Comparison of ENCODE assay signal across 21 cellular contexts in genomic region chr14:31941487-31941886, GRCh38.
"Had no signal": no experiment of that assay in that cellular context is flagged by ENCODE, and none has a peak within 500 bp of the region (broad histone marks: within the 10 kb centered on the region; RNA-seq: fewer than 3 reads in every experiment).

No MANE protein-coding gene starts in this region.

- H3K27ac Mint-ChIP-seq: activated CD4-positive, alpha-beta T cell treated with anti-CD3 and anti-CD28 coated beads for 36 hours; activated CD8-positive, alpha-beta T cell treated with anti-CD3 and anti-CD28 coated beads for 36 hours; activated naive CD4-positive, alpha-beta T cell treated with anti-CD3 and anti-CD28 coated beads, Interleukin-2, amount 10 ng/mL, durations not matched to agents 7 days and 5 days; activated naive CD8-positive, alpha-beta T cell treated with anti-CD3 and anti-CD28 coated beads for 36 hours; activated T-cell treated with anti-CD3 and anti-CD28 coated beads, Interleukin-2, amount 50 U/mL, for 72 hours; activated T-helper 2 cell treated with anti-CD3 and anti-CD28 coated beads, Interferon-gamma antibody, Interleukin-2, Interleukin-4, amounts not matched to agents 10 μg/mL and 5 μg/mL and 100 μg/mL, durations not matched to agents 14 hours and 24 hours and 36 hours; T-cell had no signal

- H3K4me3 Mint-ChIP-seq: activated CD4-positive, alpha-beta T cell treated with anti-CD3 and anti-CD28 coated beads for 36 hours; activated CD8-positive, alpha-beta T cell treated with anti-CD3 and anti-CD28 coated beads for 36 hours; activated naive CD4-positive, alpha-beta T cell treated with anti-CD3 and anti-CD28 coated beads, Interleukin-2, amount 10 ng/mL, durations not matched to agents 7 days and 5 days; activated naive CD8-positive, alpha-beta T cell treated with anti-CD3 and anti-CD28 coated beads for 36 hours; activated T-cell treated with anti-CD3 and anti-CD28 coated beads, Interleukin-2, amount 50 U/mL, for 72 hours; T-cell had no signal

- ATAC-seq: activated CD4-positive, alpha-beta T cell treated with anti-CD3 and anti-CD28 coated beads for 36 hours; activated CD8-positive, alpha-beta T cell treated with anti-CD3 and anti-CD28 coated beads for 36 hours; activated T-cell treated with anti-CD3 and anti-CD28 coated beads, Interleukin-2, amount 50 U/mL, for 72 hours; K562; T-cell had no signal

- H3K36me3 Mint-ChIP-seq: activated naive CD4-positive, alpha-beta T cell treated with anti-CD3 and anti-CD28 coated beads, Interleukin-2, amount 10 ng/mL, durations not matched to agents 7 days and 5 days; activated naive CD8-positive, alpha-beta T cell treated with anti-CD3 and anti-CD28 coated beads for 36 hours; T-cell had no signal

- H3K9me3 Mint-ChIP-seq: activated CD8-positive, alpha-beta T cell treated with anti-CD3 and anti-CD28 coated beads for 36 hours; activated naive CD4-positive, alpha-beta T cell treated with anti-CD3 and anti-CD28 coated beads, Interleukin-2, amount 10 ng/mL, durations not matched to agents 7 days and 5 days; activated naive CD8-positive, alpha-beta T cell treated with anti-CD3 and anti-CD28 coated beads for 36 hours; activated T-cell treated with anti-CD3 and anti-CD28 coated beads, Interleukin-2, amount 50 U/mL, for 72 hours; activated T-helper 2 cell treated with anti-CD3 and anti-CD28 coated beads, Interferon-gamma antibody, Interleukin-2, Interleukin-4, amounts not matched to agents 10 μg/mL and 5 μg/mL and 100 μg/mL, durations not matched to agents 14 hours and 24 hours and 36 hours; T-cell had no signal

- H3K27me3 Mint-ChIP-seq: activated CD4-positive, alpha-beta T cell treated with anti-CD3 and anti-CD28 coated beads for 36 hours; activated naive CD8-positive, alpha-beta T cell treated with anti-CD3 and anti-CD28 coated beads for 36 hours; T-cell had no signal

- DNase-seq: activated CD4-positive, alpha-beta T cell treated with anti-CD3 and anti-CD28 coated beads for 36 hours; activated CD8-positive, alpha-beta memory T cell treated with anti-CD3 and anti-CD28 coated beads, Interleukin-2, amount 50 U/mL, for 4 hours; activated CD8-positive, alpha-beta T cell treated with anti-CD3 and anti-CD28 coated beads for 36 hours; activated gamma-delta T cell treated with Interleukin-2 at 50 U/mL for 16 hours; activated naive CD4-positive, alpha-beta T cell treated with anti-CD3 and anti-CD28 coated beads, Interleukin-2, amount 10 ng/mL, durations not matched to agents 7 days and 5 days; activated naive CD8-positive, alpha-beta T cell treated with anti-CD3 and anti-CD28 coated beads for 36 hours; activated T-cell treated with anti-CD3 and anti-CD28 coated beads, Interleukin-2, amount 50 U/mL, for 72 hours; adrenal gland; anterior cingulate cortex; cerebellar nuclear complex; Karpas-422; MM.1S; NCI-H146; NCI-H2029; NCI-H446 treated with DMSO at 0.1 percent for 48 hours; NCI-H526 treated with DMSO at 0.1 percent for 48 hours; SIG-M5; T-cell; WERI-Rb-1 had no signal
